ENCODE assay signal across 8 cellular contexts in the genomic region with DNA sequence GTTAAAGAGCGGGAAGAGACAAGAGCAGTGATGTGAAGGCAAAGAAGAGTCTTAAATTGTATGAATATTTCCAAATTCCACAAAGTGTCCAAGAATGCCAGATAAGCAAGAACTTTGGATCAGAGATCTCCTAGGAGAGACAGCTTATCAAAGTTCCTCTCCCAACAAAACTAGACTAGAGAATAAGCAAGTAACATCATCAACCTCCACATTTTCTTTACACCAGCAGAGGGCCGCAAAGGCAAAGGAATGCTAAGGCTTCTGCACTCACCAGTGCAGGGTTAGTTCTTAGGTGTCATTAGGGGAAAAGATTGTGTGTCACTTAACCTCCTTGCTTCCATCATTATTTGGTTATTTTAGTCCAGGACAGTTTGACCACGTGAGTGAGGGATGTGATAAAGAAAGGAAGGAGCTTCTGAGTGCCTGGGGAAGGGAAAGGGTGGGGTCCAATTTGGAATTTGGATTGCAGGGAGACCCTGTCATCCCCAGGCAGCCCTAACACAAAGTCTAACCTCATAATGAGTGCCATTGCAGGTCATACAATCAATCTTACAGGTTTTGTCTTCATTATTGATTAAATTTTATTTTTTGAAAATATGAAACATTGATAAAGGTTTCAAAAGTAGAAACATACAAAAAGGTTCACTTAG. TPM values are rescaled to one million over a fixed set of nuclear protein-coding genes. Genes with fewer than 3 reads are reported as not detected.
DNase-seq lines count a peak whose midpoint lies in the region; ATAC-seq and TF ChIP-seq lines count a peak whose summit lies in the region.

No MANE protein-coding gene starts in this region.

- no peak overlapping the region for H3K4me3 ChIP-seq in fibroblast of villous mesenchyme (ENCODE audit: low read depth, low read length)

- DNase-seq in DMS 273 (lab: John Stamatoyannopoulos, UW; ENCODE audit: unreplicated experiment): peak; percentile 74
- peak; percentile 93 for DNase-seq in HuH-7 (ENCODE audit: low spot score)
- DNase-seq in RPMI7951 (ENCODE audit: low read depth): peak; percentile 69
- peak; percentile 76 for DNase-seq in fibroblast of villous mesenchyme (ENCODE audit: low read depth)
- peak; percentile 29 for DNase-seq in omental fat pad (ENCODE audit: low spot score)
- no peak for DNase-seq in type B pancreatic cell (ENCODE audit: extremely low spot score, unreplicated experiment)

- peak; percentile 84 for ATAC-seq in GM21381 (IDR thresholded peaks at IDR 0.05; ENCODE audit: unreplicated experiment)
- peak; percentile 92 for ATAC-seq in activated T-helper 17 cell treated with anti-CD3 and anti-CD28 coated beads, Interleukin-2, amount 50 U/mL, for 72 hours (replicated peaks)
- ATAC-seq in omental fat pad (ENCODE audit: low FRiP score): peak; percentile 62

- no peak overlapping the region for H3K4me3 Mint-ChIP-seq in activated T-helper 17 cell treated with anti-CD3 and anti-CD28 coated beads, Interleukin-2, amount 50 U/mL, for 72 hours
- H3K4me3 Mint-ChIP-seq in type B pancreatic cell: no peak overlapping the region

- H3K27ac Mint-ChIP-seq in activated T-helper 17 cell treated with anti-CD3 and anti-CD28 coated beads, Interleukin-2, amount 50 U/mL, for 72 hours: no peak overlapping the region
- no peak overlapping the region for H3K27ac Mint-ChIP-seq in type B pancreatic cell

- TF ChIP-seq CTCF in fibroblast of villous mesenchyme (IDR thresholded peaks at IDR 0.05; ENCODE audit: insufficient read depth, low read depth, low read length) (peak; percentile 78), omental fat pad (IDR thresholded peaks at IDR 0.05) (no peak), type B pancreatic cell (conservative IDR thresholded peaks at IDR 0.05) (peak; percentile 87)

- H3K36me3 Mint-ChIP-seq in activated T-helper 17 cell treated with anti-CD3 and anti-CD28 coated beads, Interleukin-2, amount 50 U/mL, for 72 hours (ENCODE audit: low read depth): no peaks in the 10 kb centered on the region
- H3K36me3 Mint-ChIP-seq in type B pancreatic cell: no peaks in the 10 kb centered on the region

- H3K9me3 Mint-ChIP-seq in activated T-helper 17 cell treated with anti-CD3 and anti-CD28 coated beads, Interleukin-2, amount 50 U/mL, for 72 hours: no peaks in the 10 kb centered on the region
- H3K9me3 Mint-ChIP-seq in type B pancreatic cell: no peaks in the 10 kb centered on the region

- H3K27me3 Mint-ChIP-seq in activated T-helper 17 cell treated with anti-CD3 and anti-CD28 coated beads, Interleukin-2, amount 50 U/mL, for 72 hours: no peaks in the 10 kb centered on the region
- H3K27me3 Mint-ChIP-seq in type B pancreatic cell: no peaks in the 10 kb centered on the region

- H3K4me1 Mint-ChIP-seq in activated T-helper 17 cell treated with anti-CD3 and anti-CD28 coated beads, Interleukin-2, amount 50 U/mL, for 72 hours: no peaks in the 10 kb centered on the region
- peaks cover 4% of the 10 kb centered on the region for H3K4me1 Mint-ChIP-seq in type B pancreatic cell (ENCODE audit: unreplicated experiment)

RNA-seq across cellular contexts. Expression of a gene that starts 7.5 kb away (rescaled TPM):
- 203 and 270 TPM in 2 replicates for total RNA-seq in RPMI7951 (2014; rRNA removed; shearing (Covaris generic))
- total RNA-seq in activated T-helper 17 cell treated with anti-CD3 and anti-CD28 coated beads, Interleukin-2, amount 50 U/mL, for 72 hours: 100 to 1,000 TPM; 101 to 124 TPM
- total RNA-seq in fibroblast of villous mesenchyme (72.8 and 119 TPM in 2 replicates), omental fat pad (10 to 100 TPM; 49.2 to 73.3 (median 61.4) TPM), type B pancreatic cell (ENCODE audit: low replicate concordance) (37.5 and 51.2 TPM in 2 replicates)

Comparison
In these comparisons a context has a peak if more than half of its experiments do, and no peak if none do; other contexts are left out.
1. CTCF ChIP-seq: peak in fibroblast of villous mesenchyme (single experiment) and type B pancreatic cell (single experiment); none in omental fat pad (0 of 3).
2. Peak in every context shown above with its lines, with median percentiles within 50 percentile points of each other: ATAC-seq.